ENCODE assay signal across 2 cellular contexts in the genomic region with DNA sequence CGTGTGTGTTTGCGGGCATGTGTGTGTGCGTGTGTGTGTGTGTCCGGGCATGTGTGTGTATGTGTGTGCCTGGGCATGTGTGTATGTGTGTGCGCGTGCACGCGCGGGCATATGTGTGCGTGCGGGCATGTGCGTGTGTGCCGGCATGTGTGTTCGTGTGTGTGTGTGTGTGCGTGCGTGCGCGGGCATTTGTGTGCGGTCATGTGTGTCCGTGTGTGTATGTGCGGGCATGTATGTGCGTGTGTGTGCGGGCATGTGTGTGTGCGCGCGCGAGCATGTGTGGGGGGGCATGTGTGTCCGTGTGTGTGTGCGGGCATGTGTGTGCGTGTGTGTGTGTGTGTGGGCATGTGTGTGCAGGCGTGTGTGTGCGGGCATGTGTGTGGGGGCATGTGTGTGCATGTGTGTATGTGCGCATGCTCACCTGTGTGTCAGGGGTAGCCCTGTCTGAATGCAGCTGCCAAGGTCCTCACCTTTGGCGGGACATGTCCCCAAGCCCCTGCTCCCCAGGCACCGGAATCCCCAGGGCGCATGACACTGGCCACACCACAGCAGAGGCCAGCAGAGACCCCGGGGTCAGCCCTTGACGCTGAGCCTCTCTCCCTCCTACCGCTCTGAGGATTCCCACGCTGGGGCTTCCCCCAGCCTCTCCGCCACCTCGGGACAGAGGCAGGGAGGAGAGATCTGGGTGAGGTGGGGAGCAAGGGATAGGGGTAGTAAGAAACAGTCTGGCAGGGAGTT.
A peak's percentile ranks its signal among the peaks of the same experiment; 100 is the strongest.
TF ChIP-seq lines count a peak whose summit lies in the region.

No MANE protein-coding gene starts in this region.

TF ChIP-seq in HCT116, 20 proteins besides CTCF, POLR2A, EP300 and RAD21:
- TF ChIP-seq FOSL1 (IDR thresholded peaks at IDR 0.05; ENCODE audit: low read depth): no peak
- TF ChIP-seq, protein P1, sequence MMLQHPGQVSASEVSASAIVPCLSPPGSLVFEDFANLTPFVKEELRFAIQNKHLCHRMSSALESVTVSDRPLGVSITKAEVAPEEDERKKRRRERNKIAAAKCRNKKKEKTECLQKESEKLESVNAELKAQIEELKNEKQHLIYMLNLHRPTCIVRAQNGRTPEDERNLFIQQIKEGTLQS (IDR thresholded peaks at IDR 0.05): no peak
- TF ChIP-seq, protein P2, sequence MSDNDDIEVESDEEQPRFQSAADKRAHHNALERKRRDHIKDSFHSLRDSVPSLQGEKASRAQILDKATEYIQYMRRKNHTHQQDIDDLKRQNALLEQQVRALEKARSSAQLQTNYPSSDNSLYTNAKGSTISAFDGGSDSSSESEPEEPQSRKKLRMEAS (IDR thresholded peaks at IDR 0.05): no peak
- TF ChIP-seq YY1 (IDR thresholded peaks at IDR 0.05; ENCODE audit: extremely low read depth, insufficient replicate concordance, low read depth, low read length): no peak
- no peak for TF ChIP-seq TCF7L2 (IDR thresholded peaks at IDR 0.05; ENCODE audit: borderline replicate concordance, extremely low read depth, insufficient read depth, insufficient read length)
- TF ChIP-seq, protein P3, sequence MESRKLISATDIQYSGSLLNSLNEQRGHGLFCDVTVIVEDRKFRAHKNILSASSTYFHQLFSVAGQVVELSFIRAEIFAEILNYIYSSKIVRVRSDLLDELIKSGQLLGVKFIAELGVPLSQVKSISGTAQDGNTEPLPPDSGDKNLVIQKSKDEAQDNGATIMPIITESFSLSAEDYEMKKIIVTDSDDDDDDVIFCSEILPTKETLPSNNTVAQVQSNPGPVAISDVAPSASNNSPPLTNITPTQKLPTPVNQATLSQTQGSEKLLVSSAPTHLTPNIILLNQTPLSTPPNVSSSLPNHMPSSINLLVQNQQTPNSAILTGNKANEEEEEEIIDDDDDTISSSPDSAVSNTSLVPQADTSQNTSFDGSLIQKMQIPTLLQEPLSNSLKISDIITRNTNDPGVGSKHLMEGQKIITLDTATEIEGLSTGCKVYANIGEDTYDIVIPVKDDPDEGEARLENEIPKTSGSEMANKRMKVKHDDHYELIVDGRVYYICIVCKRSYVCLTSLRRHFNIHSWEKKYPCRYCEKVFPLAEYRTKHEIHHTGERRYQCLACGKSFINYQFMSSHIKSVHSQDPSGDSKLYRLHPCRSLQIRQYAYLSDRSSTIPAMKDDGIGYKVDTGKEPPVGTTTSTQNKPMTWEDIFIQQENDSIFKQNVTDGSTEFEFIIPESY (IDR thresholded peaks at IDR 0.05; ENCODE audit: extremely low read depth, insufficient replicate concordance, low read length): no peak
- no peak for TF ChIP-seq SRF (IDR thresholded peaks at IDR 0.05; ENCODE audit: low read depth)
- TF ChIP-seq ELF1 (IDR thresholded peaks at IDR 0.05; ENCODE audit: borderline replicate concordance, low read depth): no peak
- no peak for TF ChIP-seq EZH2 (IDR thresholded peaks at IDR 0.05)
- no peak for TF ChIP-seq ZNF274 (IDR thresholded peaks at IDR 0.05; ENCODE audit: low read depth, low read length)
- TF ChIP-seq, protein P4, sequence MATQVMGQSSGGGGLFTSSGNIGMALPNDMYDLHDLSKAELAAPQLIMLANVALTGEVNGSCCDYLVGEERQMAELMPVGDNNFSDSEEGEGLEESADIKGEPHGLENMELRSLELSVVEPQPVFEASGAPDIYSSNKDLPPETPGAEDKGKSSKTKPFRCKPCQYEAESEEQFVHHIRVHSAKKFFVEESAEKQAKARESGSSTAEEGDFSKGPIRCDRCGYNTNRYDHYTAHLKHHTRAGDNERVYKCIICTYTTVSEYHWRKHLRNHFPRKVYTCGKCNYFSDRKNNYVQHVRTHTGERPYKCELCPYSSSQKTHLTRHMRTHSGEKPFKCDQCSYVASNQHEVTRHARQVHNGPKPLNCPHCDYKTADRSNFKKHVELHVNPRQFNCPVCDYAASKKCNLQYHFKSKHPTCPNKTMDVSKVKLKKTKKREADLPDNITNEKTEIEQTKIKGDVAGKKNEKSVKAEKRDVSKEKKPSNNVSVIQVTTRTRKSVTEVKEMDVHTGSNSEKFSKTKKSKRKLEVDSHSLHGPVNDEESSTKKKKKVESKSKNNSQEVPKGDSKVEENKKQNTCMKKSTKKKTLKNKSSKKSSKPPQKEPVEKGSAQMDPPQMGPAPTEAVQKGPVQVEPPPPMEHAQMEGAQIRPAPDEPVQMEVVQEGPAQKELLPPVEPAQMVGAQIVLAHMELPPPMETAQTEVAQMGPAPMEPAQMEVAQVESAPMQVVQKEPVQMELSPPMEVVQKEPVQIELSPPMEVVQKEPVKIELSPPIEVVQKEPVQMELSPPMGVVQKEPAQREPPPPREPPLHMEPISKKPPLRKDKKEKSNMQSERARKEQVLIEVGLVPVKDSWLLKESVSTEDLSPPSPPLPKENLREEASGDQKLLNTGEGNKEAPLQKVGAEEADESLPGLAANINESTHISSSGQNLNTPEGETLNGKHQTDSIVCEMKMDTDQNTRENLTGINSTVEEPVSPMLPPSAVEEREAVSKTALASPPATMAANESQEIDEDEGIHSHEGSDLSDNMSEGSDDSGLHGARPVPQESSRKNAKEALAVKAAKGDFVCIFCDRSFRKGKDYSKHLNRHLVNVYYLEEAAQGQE (IDR thresholded peaks at IDR 0.05; ENCODE audit: low read depth): no peak

TF ChIP-seq in GM12878, 131 proteins besides CTCF, POLR2A, EP300 and RAD21:
- TF ChIP-seq, protein P5, sequence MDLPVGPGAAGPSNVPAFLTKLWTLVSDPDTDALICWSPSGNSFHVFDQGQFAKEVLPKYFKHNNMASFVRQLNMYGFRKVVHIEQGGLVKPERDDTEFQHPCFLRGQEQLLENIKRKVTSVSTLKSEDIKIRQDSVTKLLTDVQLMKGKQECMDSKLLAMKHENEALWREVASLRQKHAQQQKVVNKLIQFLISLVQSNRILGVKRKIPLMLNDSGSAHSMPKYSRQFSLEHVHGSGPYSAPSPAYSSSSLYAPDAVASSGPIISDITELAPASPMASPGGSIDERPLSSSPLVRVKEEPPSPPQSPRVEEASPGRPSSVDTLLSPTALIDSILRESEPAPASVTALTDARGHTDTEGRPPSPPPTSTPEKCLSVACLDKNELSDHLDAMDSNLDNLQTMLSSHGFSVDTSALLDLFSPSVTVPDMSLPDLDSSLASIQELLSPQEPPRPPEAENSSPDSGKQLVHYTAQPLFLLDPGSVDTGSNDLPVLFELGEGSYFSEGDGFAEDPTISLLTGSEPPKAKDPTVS (IDR thresholded peaks at IDR 0.05; ENCODE audit: low read depth, low read length): no peak
- TF ChIP-seq CBFB (IDR thresholded peaks at IDR 0.05; ENCODE audit: low read depth) (no peak), PAX5 (IDR thresholded peaks at IDR 0.05; ENCODE audit: borderline replicate concordance, low read depth, low read length) (peak; percentile 72; the same call in 1 of the 2 replicates)
- TF ChIP-seq, protein P6, sequence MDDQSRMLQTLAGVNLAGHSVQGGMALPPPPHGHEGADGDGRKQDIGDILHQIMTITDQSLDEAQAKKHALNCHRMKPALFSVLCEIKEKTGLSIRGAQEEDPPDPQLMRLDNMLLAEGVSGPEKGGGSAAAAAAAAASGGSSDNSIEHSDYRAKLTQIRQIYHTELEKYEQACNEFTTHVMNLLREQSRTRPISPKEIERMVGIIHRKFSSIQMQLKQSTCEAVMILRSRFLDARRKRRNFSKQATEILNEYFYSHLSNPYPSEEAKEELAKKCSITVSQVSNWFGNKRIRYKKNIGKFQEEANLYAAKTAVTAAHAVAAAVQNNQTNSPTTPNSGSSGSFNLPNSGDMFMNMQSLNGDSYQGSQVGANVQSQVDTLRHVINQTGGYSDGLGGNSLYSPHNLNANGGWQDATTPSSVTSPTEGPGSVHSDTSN (IDR thresholded peaks at IDR 0.05; ENCODE audit: insufficient replicate concordance, low read depth, low read length): peak; percentile 1
